In genomic region chr22:23078462-23078787, GRCh38 we compare ENCODE assay signal across 23 cellular contexts.
"Had no signal": no experiment of that assay in that cellular context is flagged by ENCODE, and none has a peak within 500 bp of the region (broad histone marks: within the 10 kb centered on the region; RNA-seq: fewer than 3 reads in every experiment).

No MANE protein-coding gene starts in this region.

- H3K9ac ChIP-seq: SK-N-SH had no signal

- H3K4me3 ChIP-seq: Peyer's patch, SJCRH30 had no signal

- H3K27ac ChIP-seq: Peyer's patch, RWPE1, SJCRH30, VCaP had no signal

- H3K9me2 ChIP-seq: SK-N-SH had no signal

- DNase-seq: activated CD4-positive, alpha-beta memory T cell treated with anti-CD3 and anti-CD28 coated beads for 36 hours; activated CD4-positive, alpha-beta T cell treated with anti-CD3 and anti-CD28 coated beads, Interleukin-2, amount 10 ng/mL, durations not matched to agents 7 days and 5 days; activated CD4-positive, CD25-positive, alpha-beta regulatory T cell; activated CD8-positive, alpha-beta memory T cell treated with anti-CD3 and anti-CD28 coated beads for 24 hours; activated gamma-delta T cell; activated naive CD4-positive, alpha-beta T cell treated with anti-CD3 and anti-CD28 coated beads, Interleukin-2, amount 10 ng/mL, durations not matched to agents 7 days and 5 days; activated naive CD8-positive, alpha-beta T cell treated with anti-CD3 and anti-CD28 coated beads for 36 hours; activated T-cell treated with anti-CD3 and anti-CD28 coated beads for 4 hours; activated T-cell treated with anti-CD3 and anti-CD28 coated beads, Interleukin-2, amount 50 U/mL, for 48 hours; anterior cingulate cortex; NCI-H1048; NCI-H187 treated with DMSO at 0.1 percent for 48 hours; NCI-H2081 treated with DMSO at 0.1 percent for 48 hours; NCI-H446; NCI-H524; Peyer's patch; Right ventricle myocardium superior; SJCRH30; T-helper 1 cell had no signal

- H3K9me3 ChIP-seq: Peyer's patch, SJCRH30, SK-N-SH had no signal

- H3K27me3 ChIP-seq: Peyer's patch, SJCRH30 had no signal

- ATAC-seq: activated T-helper 17 cell treated with anti-CD3 and anti-CD28 coated beads, Interleukin-2, amount 50 U/mL, for 72 hours had no signal

- H3K4me1 ChIP-seq: Peyer's patch had no signal

- H3K4me2 ChIP-seq: SK-N-SH had no signal

- H3K36me3 ChIP-seq: Peyer's patch, SJCRH30 had no signal
